In the genomic region with DNA sequence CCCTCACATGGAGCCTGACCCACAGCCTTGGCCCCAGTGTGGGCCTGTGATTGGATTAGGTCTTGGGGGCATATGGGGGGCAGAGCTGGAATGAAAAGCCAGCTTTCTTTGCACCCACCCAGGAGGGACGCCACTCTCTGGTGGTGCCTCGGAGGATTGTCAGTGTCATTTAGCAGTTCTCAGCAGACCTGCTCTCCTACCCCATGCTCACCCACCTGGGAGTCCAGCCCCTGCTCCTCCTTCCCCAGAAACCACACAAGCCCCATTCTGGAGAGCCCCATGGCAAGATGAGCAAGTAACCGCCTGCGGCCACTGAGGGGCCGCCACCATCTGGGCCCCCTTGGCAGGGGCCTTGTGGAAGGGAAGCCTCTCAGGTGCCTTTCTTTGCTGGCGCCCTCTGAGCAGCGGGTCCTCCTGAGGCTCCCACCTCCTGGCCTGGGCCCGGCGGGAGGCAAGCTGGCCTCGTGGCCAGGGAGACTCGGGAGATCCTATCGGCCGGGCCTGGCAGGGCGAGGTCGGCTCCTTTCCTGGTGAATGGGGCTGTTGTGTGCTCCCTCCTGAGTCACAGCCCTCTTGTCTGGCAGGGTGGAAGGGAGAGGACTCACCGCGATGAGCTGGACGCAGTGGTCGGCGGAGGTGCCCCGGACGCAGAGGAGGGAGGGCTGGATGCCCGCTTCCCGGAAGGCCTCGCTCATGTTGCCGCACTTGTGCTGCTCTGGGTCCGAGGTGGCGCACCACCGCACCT, we compare ENCODE assay signal across 13 cellular contexts. TPM values are rescaled to one million over a fixed set of nuclear protein-coding genes. Genes with fewer than 3 reads are reported as not detected.
DNase-seq lines count a peak whose midpoint lies in the region; ATAC-seq, FAIRE-seq and TF ChIP-seq lines count a peak whose summit lies in the region.
"Had no signal": no experiment of that assay in that cellular context is flagged by ENCODE, and none has a peak within 500 bp of the region (broad histone marks: within the 10 kb centered on the region; RNA-seq: fewer than 3 reads in every experiment).

No MANE protein-coding gene starts in this region.

- H3K36me3 ChIP-seq in HepG2 (replicated peaks in 1 of 2; ENCODE audit: control insufficient read depth in 1 of 2, insufficient read depth in 2 of 2, low read length in 2 of 2) (no peaks in the 10 kb centered on the region; a peak in 1 of 5 replicates), right lobe of liver (no peaks in the 10 kb centered on the region), NT2/D1 (ENCODE audit: insufficient read depth, insufficient read length, low read length) (peaks cover 51% of the 10 kb centered on the region), endodermal cell (ENCODE audit: control insufficient read depth, insufficient read depth, low read length) (no peaks in the 10 kb centered on the region), aorta (ENCODE audit: control insufficient read depth in 1 of 2, insufficient read depth in 2 of 2, low read length in 1 of 2) (no peaks in the 10 kb centered on the region)
- H3K36me3 ChIP-seq: brain microvascular endothelial cell had no signal

- H3K4me3 ChIP-seq in HepG2 (replicated peaks in 1 of 3; ENCODE audit: insufficient read depth in 1 of 3, low read depth in 2 of 3, low read length in 3 of 3) (no peak overlapping the region), right lobe of liver (no peak overlapping the region), NT2/D1 (ENCODE audit: insufficient read length, low read depth) (no peak overlapping the region), endodermal cell (ENCODE audit: low read length) (no peak overlapping the region), aorta (ENCODE audit: low read length in 2 of 2) (no peak overlapping the region)

- TF ChIP-seq POLR2A in HepG2 (IDR thresholded peaks at IDR 0.05; ENCODE audit: insufficient read depth in 1 of 2, low read depth in 2 of 2, low read length in 2 of 2) (no peak), right lobe of liver (IDR thresholded peaks at IDR 0.05) (no peak)

- H3K9me3 ChIP-seq in HepG2 (ENCODE audit: low read length), result no peaks in the 10 kb centered on the region
- H3K9me3 ChIP-seq in right lobe of liver, result no peaks in the 10 kb centered on the region
- H3K9me3 ChIP-seq in NT2/D1 (ENCODE audit: insufficient read depth, low read length), result no peaks in the 10 kb centered on the region
- H3K9me3 ChIP-seq in endodermal cell (ENCODE audit: control insufficient read depth, low read length), result no peaks in the 10 kb centered on the region
- no peaks in the 10 kb centered on the region for H3K9me3 ChIP-seq in aorta (ENCODE audit: control insufficient read depth, low read length)

- H3K4me2 ChIP-seq in HepG2 (ENCODE audit: low read depth, low read length), result no peak overlapping the region

- H3K27me3 ChIP-seq in HepG2 (ENCODE audit: control insufficient read depth in 1 of 2, insufficient read depth in 2 of 2, low read length in 2 of 2), result 0 out of 5 replicates have a peak, but pooled peaks cover 0 to 7% of the 10 kb centered on the region in 2 experiments
- H3K27me3 ChIP-seq in right lobe of liver, result no peaks in the 10 kb centered on the region
- H3K27me3 ChIP-seq in NT2/D1 (ENCODE audit: insufficient read depth, insufficient read length), result peaks cover 4% of the 10 kb centered on the region
- H3K27me3 ChIP-seq in endodermal cell (ENCODE audit: control insufficient read depth, insufficient read depth, low read length, poor library complexity, severe bottlenecking), result peaks cover 18% of the 10 kb centered on the region
- H3K27me3 ChIP-seq in aorta (ENCODE audit: control insufficient read depth in 1 of 2, insufficient read depth in 2 of 2, low read length in 1 of 2), result no peaks in the 10 kb centered on the region
- H3K27me3 ChIP-seq: brain microvascular endothelial cell had no signal

- 94% methylated on average over 2 of the region's 29 CpGs for WGBS in HepG2 (ENCODE audit: low lambda C conversion rate)
- whole genome bisulfite sequencing in right lobe of liver (ENCODE audit: insufficient coverage, low coverage, low lambda C conversion rate, missing lambda C conversion rate), result no CpG with 5 or more reads among the region's 29 CpGs
- WGBS in endodermal cell (ENCODE audit: insufficient coverage in 1 of 2, insufficient read length in 1 of 2), 2 experiments, result 92 to 94% methylated on average over 14 to 29 of the region's 29 CpGs
- 96 to 97% methylated on average over 28 to 29 of the region's 29 CpGs for WGBS in aorta, 2 donors

- intact Hi-C loops in HepG2 (cut with micrococcal nuclease; ENCODE audit: unreplicated experiment) (no loop called here), right lobe of liver (cut with DNase I) (no loop called here), aorta (cut with DNase I) (no loop called here)

- H3K9ac ChIP-seq in HepG2 (ENCODE audit: insufficient read depth, low read depth, low read length) (no peak overlapping the region), NT2/D1 (ENCODE audit: insufficient read length, low read depth) (peak overlapping the region; percentile 22), endodermal cell (ENCODE audit: extremely low read depth, low read length, poor library complexity, severe bottlenecking) (no peak overlapping the region)

- no peak for DNase-seq in HepG2 (ENCODE audit: low spot score)
- DNase-seq in right lobe of liver, result no peak
- DNase-seq in NT2/D1 (ENCODE audit: low read depth, low spot score), result no peak
- DNase-seq in endodermal cell, result peak; percentile 52
- peak; percentile 41 to 75 for DNase-seq in aorta
- no peak for DNase-seq in activated CD8-positive, alpha-beta memory T cell treated with anti-CD3 and anti-CD28 coated beads, Interleukin-2, amount 50 U/mL, for 4 hours
- DNase-seq in superior temporal gyrus (ENCODE audit: extremely low spot score), result no peak
- no peak for DNase-seq in NCI-H1417 (lab: John Stamatoyannopoulos, UW)
- DNase-seq: brain microvascular endothelial cell; DMS153; effector CD8-positive, alpha-beta T cell; immature natural killer cell had no signal

- TF ChIP-seq CTCF in HepG2 (CRISPR knock-in tag; IDR thresholded peaks at IDR 0.05) (no peak), right lobe of liver (IDR thresholded peaks at IDR 0.05) (no peak), endodermal cell (conservative IDR thresholded peaks at IDR 0.05) (no peak)

- POLR2A ChIA-PET in HepG2 (lab: Yijun Ruan, JAX), result no interaction called here

- H3K27me3 Mint-ChIP-seq in endodermal cell (ENCODE audit: insufficient read depth), result peaks cover 38% of the 10 kb centered on the region

- H3K4me1 Mint-ChIP-seq in endodermal cell, result peaks cover 19% of the 10 kb centered on the region

- no TSS peak for BruUV-seq in HepG2 (replicated peaks; lab: Mats Ljungman, UMichigan)

- no peaks in the 10 kb centered on the region for H4K20me1 ChIP-seq in HepG2 (ENCODE audit: insufficient read depth, low read length)

- FAIRE-seq in HepG2 (lab: Jason Lieb, UNC), result no peak

- TF ChIP-seq RAD21 in HepG2 (CRISPR knock-in tag; IDR thresholded peaks at IDR 0.05), result no peak

- no peak overlapping the region for H3K4me3 Mint-ChIP-seq in endodermal cell

- CTCF ChIA-PET in HepG2 (lab: Yijun Ruan, JAX; ENCODE audit: low intra/inter-chr PET ratio, low total read pairs), result no interaction called here

- no peak for TF ChIP-seq EP300 in HepG2 (IDR thresholded peaks at IDR 0.05; ENCODE audit: low read depth in 2 of 2, low read length in 2 of 2)
- no peak for TF ChIP-seq EP300 in HepG2 (CRISPR knock-in tag; IDR thresholded peaks at IDR 0.05; ENCODE audit: borderline replicate concordance)

- H3K27ac ChIP-seq in HepG2 (ENCODE audit: extremely low read length, insufficient read depth, low read length) (no peak overlapping the region), right lobe of liver (no peak overlapping the region), endodermal cell (ENCODE audit: low read depth, low read length) (no peak overlapping the region), aorta (ENCODE audit: low read depth in 1 of 2, low read length in 2 of 2) (no peak overlapping the region)
- H3K27ac ChIP-seq: brain microvascular endothelial cell had no signal

- in situ Hi-C loops in HepG2 (cut with HindIII; ENCODE audit: extremely low pct_ligation_motif_present, low pct_unique_long_range_greater_than_20kb), result no loop called here

- no peak overlapping the region for H2AFZ ChIP-seq in HepG2 (ENCODE audit: low read length)

- no peak overlapping the region for H3K27ac Mint-ChIP-seq in endodermal cell
- H3K27ac Mint-ChIP-seq: immature natural killer cell had no signal

- H3K4me1 ChIP-seq in HepG2 (ENCODE audit: insufficient read depth, low read length) (peaks cover 39% of the 10 kb centered on the region), right lobe of liver (peaks cover 0 to 12% (median 4%) of the 10 kb centered on the region in 4 donors), NT2/D1 (ENCODE audit: insufficient read depth, insufficient read length) (peaks cover 16% of the 10 kb centered on the region), endodermal cell (ENCODE audit: control insufficient read depth, insufficient read depth, low read length) (peaks cover 6% of the 10 kb centered on the region), aorta (ENCODE audit: control insufficient read depth in 1 of 2, insufficient read depth in 2 of 2, low read length in 2 of 2) (no peaks in the 10 kb centered on the region)

- ATAC-seq in HepG2, result no peak
- no peak for ATAC-seq in right lobe of liver
- no peak for ATAC-seq in aorta (ENCODE audit: low FRiP score)
- ATAC-seq: SK-N-SH treated with all-trans-retinoic acid at 6 μM for 48 hours had no signal

- peaks cover 5% of the 10 kb centered on the region for H3K36me3 Mint-ChIP-seq in endodermal cell (ENCODE audit: low read depth)
- H3K36me3 Mint-ChIP-seq: immature natural killer cell had no signal

- H3K79me2 ChIP-seq in HepG2 (ENCODE audit: insufficient read depth, low read length), result no peaks in the 10 kb centered on the region

- H3K9me3 Mint-ChIP-seq in endodermal cell, result no peaks in the 10 kb centered on the region
- H3K9me3 Mint-ChIP-seq: immature natural killer cell had no signal

RNA-seq across cellular contexts. Expression of a gene that starts 2.3 kb away (rescaled TPM):
- total RNA-seq in HepG2 (2016; rRNA removed; fragmentation: Illumina TruSeq; extraction: Trizol) (0.97 and 3.2 TPM in 2 replicates), right lobe of liver (1 to 10 TPM in 4 of 6 experiments, under 1 TPM in 2; 0.42 to 5.3 (median 2.0) TPM), endodermal cell (10 to 100 TPM; 11.3 to 15.1 TPM), aorta (1 to 10 TPM; 4.3 to 6.0 TPM)
- total RNA-seq in HepG2 (2016; cell fraction: cytosol; rRNA removed; fragmentation: Illumina TruSeq; extraction: Trizol; ENCODE audit: low read depth), result 1.2 and 1.3 TPM in 2 replicates
- total RNA-seq in HepG2 (2016; cell fraction: insoluble cytoplasmic fraction; rRNA removed; fragmentation: Illumina TruSeq; extraction: Trizol), result 1.4 and 3.7 TPM in 2 replicates
- total RNA-seq in HepG2 (2016; cell fraction: membrane; rRNA removed; fragmentation: Illumina TruSeq; extraction: Trizol), result 0.99 and 1.4 TPM in 2 replicates
- 3.9 and 5.1 TPM in 2 replicates for total RNA-seq in HepG2 (2016; cell fraction: nucleus; rRNA removed; fragmentation: Illumina TruSeq; extraction: Trizol)
- polyA plus RNA-seq in HepG2 (2011; rRNA removed) (7.5 and 11.9 TPM in 2 replicates), aorta (1 to 10 TPM in 1 of 2 donors, under 1 TPM in 1; 1.00 to 2.0 TPM)
- polyA plus RNA-seq in HepG2 (2011; cell fraction: cytosol; rRNA removed), result 7.7 TPM in 2 replicates
- 46.8 and 48.0 TPM in 2 replicates for polyA plus RNA-seq in HepG2 (2011; cell fraction: nucleus; rRNA removed)
- polyA plus RNA-seq in HepG2 (2012), result 14.6 and 19.2 TPM in 2 replicates
- polyA plus RNA-seq in HepG2 (2016; cell fraction: cytosol; fragmentation: Illumina TruSeq; extraction: Trizol; ENCODE audit: low read depth), result 0.49 and 0.59 TPM in 2 replicates
- 1.5 and 2.3 TPM in 2 replicates for polyA plus RNA-seq in HepG2 (2016; cell fraction: insoluble cytoplasmic fraction; fragmentation: Illumina TruSeq; extraction: Trizol; ENCODE audit: low read depth)
- 0.74 and 1.1 TPM in 2 replicates for polyA plus RNA-seq in HepG2 (2016; cell fraction: membrane; fragmentation: Illumina TruSeq; extraction: Trizol; ENCODE audit: low read depth)
- polyA plus RNA-seq in HepG2 (2016; cell fraction: nucleus; fragmentation: Illumina TruSeq; extraction: Trizol; ENCODE audit: insufficient read depth, low read depth), result 6.7 and 9.2 TPM in 2 replicates
- 4.9 and 17.9 TPM in 2 replicates for polyA minus RNA-seq in HepG2 (2011; rRNA and poly(A)+ RNA removed; ENCODE audit: low replicate concordance)
- 7.8 and 11.0 TPM in 2 replicates for polyA minus RNA-seq in HepG2 (2011; cell fraction: cytosol; rRNA and poly(A)+ RNA removed)
- polyA minus RNA-seq in HepG2 (2011; cell fraction: nucleus; rRNA and poly(A)+ RNA removed), result 14.8 and 17.5 TPM in 2 replicates
- 4.8 TPM for polyA plus RNA-seq in endodermal cell (2013, experiment 1 of 2)
- 5.1 TPM for polyA plus RNA-seq in endodermal cell (2013, experiment 2 of 2)

RNA-seq across cellular contexts. Expression of a gene that starts 58.7 kb away (rescaled TPM):
- total RNA-seq in HepG2 (2016; rRNA removed; fragmentation: Illumina TruSeq; extraction: Trizol), result 2.2 and 4.7 TPM in 2 replicates
- 4.8 and 7.9 TPM in 2 replicates for total RNA-seq in HepG2 (2016; cell fraction: cytosol; rRNA removed; fragmentation: Illumina TruSeq; extraction: Trizol; ENCODE audit: low read depth)
- 1.9 and 4.8 TPM in 2 replicates for total RNA-seq in HepG2 (2016; cell fraction: insoluble cytoplasmic fraction; rRNA removed; fragmentation: Illumina TruSeq; extraction: Trizol)
- 3.9 and 5.7 TPM in 2 replicates for total RNA-seq in HepG2 (2016; cell fraction: membrane; rRNA removed; fragmentation: Illumina TruSeq; extraction: Trizol)
- 3.7 and 5.7 TPM in 2 replicates for total RNA-seq in HepG2 (2016; cell fraction: nucleus; rRNA removed; fragmentation: Illumina TruSeq; extraction: Trizol)
- 60.5 and 75.7 TPM in 2 replicates for polyA plus RNA-seq in HepG2 (2011; rRNA removed)
- 43.3 TPM in 2 replicates for polyA plus RNA-seq in HepG2 (2011; cell fraction: cytosol; rRNA removed)
- 156 and 196 TPM in 2 replicates for polyA plus RNA-seq in HepG2 (2011; cell fraction: nucleus; rRNA removed)
- polyA plus RNA-seq in HepG2 (2012), result 56.2 and 56.6 TPM in 2 replicates
- polyA plus RNA-seq in HepG2 (2016; cell fraction: cytosol; fragmentation: Illumina TruSeq; extraction: Trizol; ENCODE audit: low read depth), result 6.6 and 6.7 TPM in 2 replicates
- 3.7 and 4.6 TPM in 2 replicates for polyA plus RNA-seq in HepG2 (2016; cell fraction: insoluble cytoplasmic fraction; fragmentation: Illumina TruSeq; extraction: Trizol; ENCODE audit: low read depth)
- polyA plus RNA-seq in HepG2 (2016; cell fraction: membrane; fragmentation: Illumina TruSeq; extraction: Trizol; ENCODE audit: low read depth), result 5.4 and 6.6 TPM in 2 replicates
- 16.4 and 17.2 TPM in 2 replicates for polyA plus RNA-seq in HepG2 (2016; cell fraction: nucleus; fragmentation: Illumina TruSeq; extraction: Trizol; ENCODE audit: insufficient read depth, low read depth)
- polyA minus RNA-seq in HepG2 (2011; rRNA and poly(A)+ RNA removed; ENCODE audit: low replicate concordance), result 0.58 and 57.9 TPM in 2 replicates
- polyA minus RNA-seq in HepG2 (2011; cell fraction: cytosol; rRNA and poly(A)+ RNA removed), result 15.7 and 18.4 TPM in 2 replicates
- 38.0 and 53.5 TPM in 2 replicates for polyA minus RNA-seq in HepG2 (2011; cell fraction: nucleus; rRNA and poly(A)+ RNA removed)
- 1 to 10 TPM; 1.2 to 2.8 (median 2.4) TPM for total RNA-seq in right lobe of liver
- under 1 TPM; 0.22 to 0.31 TPM for total RNA-seq in endodermal cell
- 0.46 TPM for polyA plus RNA-seq in endodermal cell (2013, experiment 1 of 2)
- polyA plus RNA-seq in endodermal cell (2013, experiment 2 of 2), result not detected
- total RNA-seq in aorta, result 1 to 10 TPM; 2.7 to 5.2 TPM
- polyA plus RNA-seq in aorta, result 1 to 10 TPM; 2.3 to 9.0 TPM

Comparison
In these comparisons a context has a peak if more than half of its experiments do, and no peak if none do; other contexts are left out.
1. DNase-seq: peak in endodermal cell (single experiment) and aorta (2 of 2); none in HepG2 (single experiment), right lobe of liver (0 of 3), NT2/D1 (single experiment), activated CD8-positive, alpha-beta memory T cell treated with anti-CD3 and anti-CD28 coated beads, Interleukin-2, amount 50 U/mL, for 4 hours (single experiment), superior temporal gyrus (single experiment) and NCI-H1417 (0 of 3).